In the genomic region with DNA sequence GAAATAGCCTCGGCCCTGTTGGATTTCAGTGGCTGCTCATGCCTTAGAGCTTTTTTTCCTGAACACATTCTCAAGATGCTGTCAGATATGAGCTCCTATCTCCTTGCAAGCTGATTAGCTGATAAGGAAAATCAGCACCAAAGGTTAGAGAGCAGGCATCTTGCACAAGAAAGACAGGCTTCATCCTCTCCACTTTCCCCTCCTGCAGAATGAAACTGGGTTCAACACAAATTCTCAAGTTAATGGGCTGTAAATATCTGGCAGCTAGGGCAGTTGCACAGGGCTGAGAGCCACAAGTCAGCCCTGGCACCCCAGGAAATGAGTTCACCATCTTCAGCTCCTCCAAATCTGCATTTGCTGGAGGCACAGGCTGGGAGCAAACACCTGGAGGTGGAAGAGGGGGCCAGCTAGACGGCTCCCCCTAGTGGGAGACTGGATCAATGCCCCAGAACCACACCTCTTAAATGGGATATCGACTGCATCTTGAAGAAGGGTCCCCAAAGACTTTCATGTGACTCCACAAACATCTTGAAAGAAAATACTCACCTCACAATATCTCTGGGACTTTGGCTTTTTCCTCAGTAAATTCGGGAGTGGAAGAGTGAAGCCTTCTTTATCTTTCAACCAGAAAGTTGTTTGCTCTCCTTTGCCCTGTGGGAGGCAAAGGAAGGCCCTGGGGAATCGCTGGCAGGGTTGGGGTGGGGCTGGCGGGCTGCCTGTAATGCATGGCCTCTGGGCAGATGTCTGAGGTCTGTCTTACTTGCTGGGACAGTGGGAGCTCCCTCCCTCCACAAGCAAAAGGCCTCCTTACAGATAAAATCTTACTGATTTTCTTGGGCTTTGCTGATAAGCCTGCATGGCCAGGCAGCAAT, we compare ENCODE assay signal across 9 cellular contexts. TPM values are rescaled to one million over a fixed set of nuclear protein-coding genes. Genes with fewer than 3 reads are reported as not detected.
DNase-seq lines count a peak whose midpoint lies in the region; ATAC-seq, FAIRE-seq and TF ChIP-seq lines count a peak whose summit lies in the region.
"Had no signal": no experiment of that assay in that cellular context is flagged by ENCODE, and none has a peak within 500 bp of the region (broad histone marks: within the 10 kb centered on the region; RNA-seq: fewer than 3 reads in every experiment).

No MANE protein-coding gene starts in this region.

- WGBS in HepG2 (ENCODE audit: low lambda C conversion rate) = 16% methylated on average over 6 of the region's 6 CpGs

- no peaks in the 10 kb centered on the region for H4K20me1 ChIP-seq in HepG2 (ENCODE audit: insufficient read depth, low read length)

- H3K9me3 ChIP-seq in SJCRH30 (replicated peaks) = no peaks in the 10 kb centered on the region
- no peaks in the 10 kb centered on the region for H3K9me3 ChIP-seq in HepG2 (ENCODE audit: low read length)
- H3K9me3 ChIP-seq in thoracic aorta = no peaks in the 10 kb centered on the region

- DNase-seq in AG20443 (ENCODE audit: low spot score) = peak; percentile 83
- peak; percentile 70 for DNase-seq in GM13976 (ENCODE audit: low spot score)
- peak; percentile 32 to 64 for DNase-seq in SJCRH30
- DNase-seq in cerebellar cortex (ENCODE audit: low spot score) = peak; percentile 34
- peak; percentile 61 for DNase-seq in HepG2 (ENCODE audit: low spot score)
- no peak for DNase-seq in thoracic aorta (ENCODE audit: low spot score)
- no peak for DNase-seq in cerebellar nuclear complex (lab: John Stamatoyannopoulos, UW)
- DNase-seq: naive B cell had no signal

- no peak overlapping the region for H3K4me3 ChIP-seq in SJCRH30
- no peak overlapping the region; a peak in 1 of 6 replicates for H3K4me3 ChIP-seq in HepG2 (replicated peaks in 1 of 3; ENCODE audit: insufficient read depth in 1 of 3, low read depth in 2 of 3, low read length in 3 of 3)
- no peak overlapping the region for H3K4me3 ChIP-seq in thoracic aorta

- intact Hi-C loops in HepG2 (cut with micrococcal nuclease; ENCODE audit: unreplicated experiment) = loop anchor here (1.0 to 5.0 kb wide), 3 partner anchors 47 to 146 kb away; no protein-coding TSS in a partner anchor

- no peaks in the 10 kb centered on the region for H3K79me2 ChIP-seq in HepG2 (ENCODE audit: insufficient read depth, low read length)

- TF ChIP-seq CTCF in GM13976 (IDR thresholded peaks at IDR 0.05; ENCODE audit: borderline replicate concordance, control extremely low read depth, extremely low read depth, insufficient read depth, missing control alignments) (peak; percentile 71), HepG2 (CRISPR knock-in tag; IDR thresholded peaks at IDR 0.05) (peak; percentile 92), thoracic aorta (IDR thresholded peaks at IDR 0.05) (peak; percentile 70)

- H3K27ac ChIP-seq in SJCRH30 (no peak overlapping the region), HepG2 (ENCODE audit: extremely low read length, insufficient read depth, low read length) (peak overlapping the region; percentile 44), thoracic aorta (no peak overlapping the region)

- no peak; a peak in 1 of 4 replicates for TF ChIP-seq EP300 in HepG2 (IDR thresholded peaks at IDR 0.05; ENCODE audit: low read depth in 2 of 2, low read length in 2 of 2)
- TF ChIP-seq EP300 in HepG2 (CRISPR knock-in tag; IDR thresholded peaks at IDR 0.05; ENCODE audit: borderline replicate concordance) = no peak

- H3K27me3 ChIP-seq in SJCRH30 = peaks cover under 1% of the 10 kb centered on the region
- no peaks in the 10 kb centered on the region for H3K27me3 ChIP-seq in HepG2 (ENCODE audit: control insufficient read depth in 1 of 2, insufficient read depth in 2 of 2, low read length in 2 of 2)
- no peaks in the 10 kb centered on the region for H3K27me3 ChIP-seq in thoracic aorta (replicated peaks; ENCODE audit: insufficient read depth)

- peak overlapping the region; percentile 24; the same call in 1 of the 2 replicates for H3K9ac ChIP-seq in HepG2 (ENCODE audit: insufficient read depth, low read depth, low read length)

- no peaks in the 10 kb centered on the region for H3K36me3 ChIP-seq in SJCRH30
- H3K36me3 ChIP-seq in HepG2 (replicated peaks in 1 of 2; ENCODE audit: control insufficient read depth in 1 of 2, insufficient read depth in 2 of 2, low read length in 2 of 2) = no peaks in the 10 kb centered on the region
- no peaks in the 10 kb centered on the region for H3K36me3 ChIP-seq in thoracic aorta

- POLR2A ChIA-PET in HepG2 (lab: Yijun Ruan, JAX) = interaction anchor here (0.7 to 2.1 kb wide), 11 partner anchors 12 to 99 kb away, joined by 4 to 13 read pairs (median 7); no protein-coding TSS in a partner anchor

- no TSS peak for BruUV-seq in HepG2 (replicated peaks; lab: Mats Ljungman, UMichigan)

- FAIRE-seq in HepG2 (lab: Jason Lieb, UNC) = peak; percentile 53

- TF ChIP-seq POLR2A in HepG2 (IDR thresholded peaks at IDR 0.05; ENCODE audit: insufficient read depth in 1 of 2, low read depth in 2 of 2, low read length in 2 of 2) = no peak

- CTCF ChIA-PET in HepG2 (lab: Yijun Ruan, JAX; ENCODE audit: low intra/inter-chr PET ratio, low total read pairs) = interaction anchor here (1.1 to 1.2 kb wide), 2 partner anchors 168 to 171 kb away, joined by 3 to 4 read pairs; no protein-coding TSS in a partner anchor

- no peak overlapping the region for H2AFZ ChIP-seq in HepG2 (ENCODE audit: low read length)

- in situ Hi-C loops in GM13976 (cut with MboI; ENCODE audit: low sequenced_read_pairs, unreplicated experiment) (loop anchor here (25.0 kb wide), 1 partner anchor 171 kb away; no protein-coding TSS in a partner anchor), HepG2 (cut with HindIII; ENCODE audit: extremely low pct_ligation_motif_present, low pct_unique_long_range_greater_than_20kb) (loop anchor here (5.0 to 25.0 kb wide), 3 partner anchors 81 to 1221 kb away; a partner anchor contains a TSS)

- peak; percentile 95 for TF ChIP-seq RAD21 in HepG2 (CRISPR knock-in tag; IDR thresholded peaks at IDR 0.05)

- peak; percentile 72 for ATAC-seq in HG03280 (IDR thresholded peaks at IDR 0.05; ENCODE audit: unreplicated experiment)
- peak; percentile 87 for ATAC-seq in HepG2
- no peak for ATAC-seq in thoracic aorta (ENCODE audit: insufficient number of reproducible peaks, low FRiP score, low read depth)

- no peaks in the 10 kb centered on the region for H3K4me1 ChIP-seq in SJCRH30
- peaks cover 93% of the 10 kb centered on the region for H3K4me1 ChIP-seq in HepG2 (ENCODE audit: insufficient read depth, low read length)
- H3K4me1 ChIP-seq in thoracic aorta (ENCODE audit: control insufficient read depth in 1 of 2, low read depth in 2 of 2) = no peaks in the 10 kb centered on the region

- H3K4me2 ChIP-seq in HepG2 (ENCODE audit: low read depth, low read length) = peak overlapping the region; percentile 54

TF ChIP-seq in HepG2, 621 proteins besides CTCF, POLR2A, EP300 and RAD21 (continues in another document):
- TF ChIP-seq ZNF292 (CRISPR knock-in tag; IDR thresholded peaks at IDR 0.05; ENCODE audit: borderline replicate concordance, low read depth) = no peak
- 0 out of 2 replicates have a peak, but pooled peaks have one; percentile 45 for TF ChIP-seq PPARG (CRISPR knock-in tag; conservative IDR thresholded peaks at IDR 0.05)
- TF ChIP-seq, protein P1, sequence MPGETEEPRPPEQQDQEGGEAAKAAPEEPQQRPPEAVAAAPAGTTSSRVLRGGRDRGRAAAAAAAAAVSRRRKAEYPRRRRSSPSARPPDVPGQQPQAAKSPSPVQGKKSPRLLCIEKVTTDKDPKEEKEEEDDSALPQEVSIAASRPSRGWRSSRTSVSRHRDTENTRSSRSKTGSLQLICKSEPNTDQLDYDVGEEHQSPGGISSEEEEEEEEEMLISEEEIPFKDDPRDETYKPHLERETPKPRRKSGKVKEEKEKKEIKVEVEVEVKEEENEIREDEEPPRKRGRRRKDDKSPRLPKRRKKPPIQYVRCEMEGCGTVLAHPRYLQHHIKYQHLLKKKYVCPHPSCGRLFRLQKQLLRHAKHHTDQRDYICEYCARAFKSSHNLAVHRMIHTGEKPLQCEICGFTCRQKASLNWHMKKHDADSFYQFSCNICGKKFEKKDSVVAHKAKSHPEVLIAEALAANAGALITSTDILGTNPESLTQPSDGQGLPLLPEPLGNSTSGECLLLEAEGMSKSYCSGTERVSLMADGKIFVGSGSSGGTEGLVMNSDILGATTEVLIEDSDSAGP (CRISPR knock-in tag; IDR thresholded peaks at IDR 0.05; ENCODE audit: borderline replicate concordance) = no peak; the same call in 1 of the 2 replicates
- 0 out of 2 replicates have a peak, but pooled peaks have one; percentile 42 for TF ChIP-seq POGZ (CRISPR knock-in tag; IDR thresholded peaks at IDR 0.05)
- TF ChIP-seq ZNF335 (CRISPR knock-in tag; IDR thresholded peaks at IDR 0.05) = peak; percentile 34; the same call in 1 of the 2 replicates
- TF ChIP-seq JUN (CRISPR knock-in tag; IDR thresholded peaks at IDR 0.05) = 0 out of 2 replicates have a peak, but pooled peaks have one; percentile 21
- no peak for TF ChIP-seq MXI1 (IDR thresholded peaks at IDR 0.05; ENCODE audit: borderline replicate concordance, low read depth, low read length)

RNA-seq across cellular contexts. Expression of a gene that starts 24.7 kb away (rescaled TPM):
- total RNA-seq in SJCRH30 (2014; rRNA removed; shearing (Covaris generic)) = not detected in 2 replicates
- total RNA-seq in HepG2 (2016; rRNA removed; fragmentation: Illumina TruSeq; extraction: Trizol) (1.3 and 1.8 TPM in 2 replicates), thoracic aorta (not detected)
- 0.61 and 0.71 TPM in 2 replicates for total RNA-seq in HepG2 (2016; cell fraction: cytosol; rRNA removed; fragmentation: Illumina TruSeq; extraction: Trizol; ENCODE audit: low read depth)
- 1.5 and 1.9 TPM in 2 replicates for total RNA-seq in HepG2 (2016; cell fraction: insoluble cytoplasmic fraction; rRNA removed; fragmentation: Illumina TruSeq; extraction: Trizol)
- total RNA-seq in HepG2 (2016; cell fraction: membrane; rRNA removed; fragmentation: Illumina TruSeq; extraction: Trizol) = 1.0 and 1.4 TPM in 2 replicates
- total RNA-seq in HepG2 (2016; cell fraction: nucleus; rRNA removed; fragmentation: Illumina TruSeq; extraction: Trizol) = 2.4 and 2.8 TPM in 2 replicates
- polyA plus RNA-seq in HepG2 (2011; rRNA removed) = 0.78 and 1.1 TPM in 2 replicates
- polyA plus RNA-seq in HepG2 (2011; cell fraction: cytosol; rRNA removed) = 0.48 and 0.63 TPM in 2 replicates
- 1.3 and 1.7 TPM in 2 replicates for polyA plus RNA-seq in HepG2 (2011; cell fraction: nucleus; rRNA removed)
- 0.68 and 1.6 TPM in 2 replicates for polyA plus RNA-seq in HepG2 (2012)
- 0.19 and 0.38 TPM in 2 replicates for polyA plus RNA-seq in HepG2 (2016; cell fraction: cytosol; fragmentation: Illumina TruSeq; extraction: Trizol; ENCODE audit: low read depth)
- polyA plus RNA-seq in HepG2 (2016; cell fraction: insoluble cytoplasmic fraction; fragmentation: Illumina TruSeq; extraction: Trizol; ENCODE audit: low read depth) = 1.3 and 1.6 TPM in 2 replicates
- 0.73 and 0.96 TPM in 2 replicates for polyA plus RNA-seq in HepG2 (2016; cell fraction: membrane; fragmentation: Illumina TruSeq; extraction: Trizol; ENCODE audit: low read depth)
- 4.3 and 5.3 TPM in 2 replicates for polyA plus RNA-seq in HepG2 (2016; cell fraction: nucleus; fragmentation: Illumina TruSeq; extraction: Trizol; ENCODE audit: insufficient read depth, low read depth)
- 0.66 TPM in 1 of 2 replicates, not detected in the other for polyA minus RNA-seq in HepG2 (2011; rRNA and poly(A)+ RNA removed; ENCODE audit: low replicate concordance)
- 0.40 TPM in 1 of 2 replicates, not detected in the other for polyA minus RNA-seq in HepG2 (2011; cell fraction: cytosol; rRNA and poly(A)+ RNA removed)
- 0.52 and 0.99 TPM in 2 replicates for polyA minus RNA-seq in HepG2 (2011; cell fraction: nucleus; rRNA and poly(A)+ RNA removed)

Comparison
In these comparisons a context has a peak if more than half of its experiments do, and no peak if none do; other contexts are left out.
1. DNase-seq: peak in AG20443 (single experiment), GM13976 (single experiment), SJCRH30 (2 of 2), cerebellar cortex (single experiment) and HepG2 (single experiment); none in thoracic aorta (single experiment) and cerebellar nuclear complex (0 of 2).
2. Peak in every context shown above with its lines, with median percentiles within 50 percentile points of each other: CTCF ChIP-seq.